8 cellular contexts compared by ENCODE assay signal in the genomic region with DNA sequence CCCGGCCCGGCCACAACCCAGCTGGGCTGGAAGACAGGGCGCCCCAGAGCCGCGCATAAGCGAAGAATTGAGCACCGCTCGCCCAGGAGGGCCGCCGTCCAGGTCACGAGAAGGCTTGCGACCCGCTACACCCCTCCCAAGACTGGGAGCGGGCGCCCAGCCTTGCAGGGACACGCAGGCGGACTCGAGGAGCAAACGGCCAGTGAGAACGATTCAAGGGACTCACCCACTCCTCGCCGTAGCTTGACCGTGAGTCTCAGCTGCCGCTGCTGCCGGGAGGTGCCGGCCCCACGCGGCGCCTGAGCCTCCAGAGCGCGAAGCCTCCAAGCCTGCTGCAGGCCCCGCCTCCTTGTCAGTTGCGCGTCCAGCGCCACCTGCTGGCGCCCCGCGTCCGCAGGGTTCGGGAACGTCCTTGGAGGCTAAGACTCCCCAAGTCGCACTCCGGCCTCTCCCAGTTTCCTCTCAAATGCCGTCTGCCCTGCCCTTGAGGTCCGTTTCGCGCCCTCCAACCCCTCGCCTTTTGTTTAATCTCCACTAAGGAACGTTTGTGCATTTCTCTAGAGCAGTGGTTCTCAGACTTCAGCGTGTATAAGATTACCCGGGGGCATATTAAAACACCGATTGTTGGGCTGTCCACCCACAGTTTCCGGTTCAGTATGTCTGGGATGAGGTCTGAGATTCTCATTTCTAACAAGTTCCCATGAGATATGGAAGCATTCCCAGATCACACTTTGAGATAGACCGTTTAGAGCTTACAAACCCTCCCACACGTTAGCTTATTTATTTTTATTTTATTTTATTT. TPM values are rescaled to one million over a fixed set of nuclear protein-coding genes. Genes with fewer than 3 reads are reported as not detected.
A peak's percentile ranks its signal among the peaks of the same experiment; 100 is the strongest.
DNase-seq lines count a peak whose midpoint lies in the region; ATAC-seq lines count a peak whose summit lies in the region.
"Not testable (repeated sequence)": the region's sequence is repeated elsewhere in the genome, so short reads cannot be mapped to it uniquely, and the experiment has no call there.

STEAP1B (minus strand) TSS at position 301 of the 802 bp plus-strand sequence. CDS start 5,333 bp downstream, outside the sequence.

- CTCF ChIA-PET in activated CD4-positive, alpha-beta memory T cell treated with anti-CD3 and anti-CD28 coated beads, Interleukin-2, amount 10 ng/mL, durations not matched to agents 7 days and 5 days (lab: Charles Lee): interaction anchor here (0.6 to 1.4 kb wide), 5 partner anchors 279 to 417 kb away, joined by 3 to 13 read pairs (median 4); no protein-coding TSS in a partner anchor

- H3K9me3 Mint-ChIP-seq in activated CD4-positive, alpha-beta memory T cell treated with anti-CD3 and anti-CD28 coated beads, Interleukin-2, amount 10 ng/mL, durations not matched to agents 7 days and 5 days: not testable (repeated sequence)

- intact Hi-C loops in left colon (cut with DNase I, micrococcal nuclease): not testable (repeated sequence)

- not testable (repeated sequence) for H3K4me1 Mint-ChIP-seq in activated CD4-positive, alpha-beta memory T cell treated with anti-CD3 and anti-CD28 coated beads, Interleukin-2, amount 10 ng/mL, durations not matched to agents 7 days and 5 days

- not testable (repeated sequence) for H3K27ac Mint-ChIP-seq in activated CD4-positive, alpha-beta memory T cell treated with anti-CD3 and anti-CD28 coated beads, Interleukin-2, amount 10 ng/mL, durations not matched to agents 7 days and 5 days

- DNase-seq in AG08396 (ENCODE audit: low spot score) (peak; percentile 66), NCI-H460 (ENCODE audit: extremely low read depth, low read depth) (peak; percentile 80), dermis microvascular lymphatic vessel endothelial cell (ENCODE audit: low read depth in 2 of 2) (peak; percentile 62 to 91), left colon (peak; percentile 65 to 88)
- DNase-seq in activated CD4-positive, alpha-beta memory T cell treated with anti-CD3 and anti-CD28 coated beads, Interleukin-2, amount 10 ng/mL, durations not matched to agents 7 days and 5 days: peak; percentile 86
- peak; percentile 66 to 85 for DNase-seq in stimulated activated CD4-positive, alpha-beta T cell treated with anti-CD3 and anti-CD28 coated beads, Interleukin-15, amount 100 ng/mL, for 48 hours (ENCODE audit: low read depth in 2 of 2)

- ATAC-seq in GM19025 (IDR thresholded peaks at IDR 0.05; ENCODE audit: low read depth, unreplicated experiment) (peak; percentile 98), HG03108 (IDR thresholded peaks at IDR 0.05; ENCODE audit: unreplicated experiment) (peak; percentile 86), left colon (peak; percentile 99)

- POLR2A ChIA-PET in activated CD4-positive, alpha-beta memory T cell treated with anti-CD3 and anti-CD28 coated beads, Interleukin-2, amount 10 ng/mL, durations not matched to agents 7 days and 5 days (lab: Charles Lee): not testable (repeated sequence)

- not testable (repeated sequence) for H3K36me3 Mint-ChIP-seq in activated CD4-positive, alpha-beta memory T cell treated with anti-CD3 and anti-CD28 coated beads, Interleukin-2, amount 10 ng/mL, durations not matched to agents 7 days and 5 days (ENCODE audit: low read depth)

- not testable (repeated sequence) for H3K4me3 Mint-ChIP-seq in activated CD4-positive, alpha-beta memory T cell treated with anti-CD3 and anti-CD28 coated beads, Interleukin-2, amount 10 ng/mL, durations not matched to agents 7 days and 5 days

- H3K27me3 Mint-ChIP-seq in activated CD4-positive, alpha-beta memory T cell treated with anti-CD3 and anti-CD28 coated beads, Interleukin-2, amount 10 ng/mL, durations not matched to agents 7 days and 5 days: peaks cover 28% of the 10 kb centered on the region

RNA-seq across cellular contexts. Expression of gene STEAP1B, which starts in this region (rescaled TPM):
- 5.1 and 5.4 TPM in 2 replicates for total RNA-seq in NCI-H460 (2014; rRNA removed; shearing (Covaris generic))
- polyA plus RNA-seq in NCI-H460 (2014; cell fraction: nucleus; rRNA removed): 7.8 and 11.0 TPM in 2 replicates
- total RNA-seq in activated CD4-positive, alpha-beta memory T cell treated with anti-CD3 and anti-CD28 coated beads, Interleukin-2, amount 10 ng/mL, durations not matched to agents 7 days and 5 days: under 1 TPM; 0.30 to 0.33 TPM
- total RNA-seq in dermis microvascular lymphatic vessel endothelial cell (2.9 and 10.9 TPM in 2 replicates), left colon (under 1 TPM in 1 of 2 donors, not detected in 1; 0.47 TPM)

Comparison
In these comparisons a context has a peak if more than half of its experiments do, and no peak if none do; other contexts are left out.
1. Peak in every context shown above with its lines: DNase-seq and ATAC-seq.
2. Peak in DNase-seq in activated CD4-positive, alpha-beta memory T cell treated with anti-CD3 and anti-CD28 coated beads, Interleukin-2, amount 10 ng/mL, durations not matched to agents 7 days and 5 days; RNA of the gene not detected or under 1 TPM.
3. Peak in DNase-seq and ATAC-seq in left colon; RNA of the gene not detected or under 1 TPM.